ENCODE assay signal across 1 cellular context in genomic region chr7:152025077-152025936, GRCh38.
A peak's percentile ranks its signal among the peaks of the same experiment; 100 is the strongest.
TF ChIP-seq lines count a peak whose summit lies in the region.

TSS of gene GALNT11 (plus strand) at chr7:152025674. CDS start at chr7:152094228, 68,554 bp downstream.

TF ChIP-seq in HCT116, 20 proteins besides CTCF, POLR2A, EP300 and RAD21 (continued from another document):
- TF ChIP-seq ZBTB33 (IDR thresholded peaks at IDR 0.05; ENCODE audit: extremely low read depth, insufficient replicate concordance, low read length) (no peak), YY1 (IDR thresholded peaks at IDR 0.05; ENCODE audit: extremely low read depth, insufficient replicate concordance, low read depth, low read length) (peak; percentile 11), SP1 (IDR thresholded peaks at IDR 0.05; ENCODE audit: low read depth) (no peak), CBX3 (IDR thresholded peaks at IDR 0.05; ENCODE audit: low read depth) (no peak), POLR2AphosphoS5 (IDR thresholded peaks at IDR 0.05; ENCODE audit: low read depth, low read length) (peak; percentile 89), ZFX (IDR thresholded peaks at IDR 0.05) (peak; percentile 95)
